ENCODE assay signal across 9 cellular contexts in genomic region chr3:100210777-100211145, GRCh38. TPM values are rescaled to one million over a fixed set of nuclear protein-coding genes. Genes with fewer than 3 reads are reported as not detected.
DNase-seq lines count a peak whose midpoint lies in the region; ATAC-seq and TF ChIP-seq lines count a peak whose summit lies in the region.
"Had no signal": no experiment of that assay in that cellular context is flagged by ENCODE, and none has a peak within 500 bp of the region (broad histone marks: within the 10 kb centered on the region; RNA-seq: fewer than 3 reads in every experiment).

No MANE protein-coding gene starts in this region.

- H3K9me3 ChIP-seq in breast epithelium = no peaks in the 10 kb centered on the region

- no TSS peak for BruUV-seq in MCF 10A (replicated peaks; lab: Mats Ljungman, UMichigan)

- H3K27ac Mint-ChIP-seq in MCF 10A (ENCODE audit: low read depth, unreplicated experiment) = no peak overlapping the region
- H3K27ac Mint-ChIP-seq in T-helper 1 cell treated with Interleukin-12 subunit alpha and Interleukin-12 subunit beta and Interleukin-4 antibody, amounts not matched to agents 30 μg/mL and 1 μg/mL, for 36 hours = peak overlapping the region; percentile 88

- H3K27me3 Mint-ChIP-seq in MCF 10A (ENCODE audit: insufficient read depth, unreplicated experiment) = peaks cover 13% of the 10 kb centered on the region
- H3K27me3 Mint-ChIP-seq in T-helper 1 cell treated with Interleukin-12 subunit alpha and Interleukin-12 subunit beta and Interleukin-4 antibody, amounts not matched to agents 30 μg/mL and 1 μg/mL, for 36 hours (ENCODE audit: low read depth) = peaks cover 14% of the 10 kb centered on the region

- POLR2A ChIA-PET in MCF 10A (lab: Yijun Ruan, JAX) = no interaction called here

- H3K4me3 Mint-ChIP-seq in MCF 10A (ENCODE audit: unreplicated experiment) = no peak overlapping the region
- peak overlapping the region; percentile 60 for H3K4me3 Mint-ChIP-seq in T-helper 1 cell treated with Interleukin-12 subunit alpha and Interleukin-12 subunit beta and Interleukin-4 antibody, amounts not matched to agents 30 μg/mL and 1 μg/mL, for 36 hours

- H3K36me3 Mint-ChIP-seq in MCF 10A (ENCODE audit: insufficient read depth, unreplicated experiment) = no peaks in the 10 kb centered on the region
- peaks cover 6% of the 10 kb centered on the region for H3K36me3 Mint-ChIP-seq in T-helper 1 cell treated with Interleukin-12 subunit alpha and Interleukin-12 subunit beta and Interleukin-4 antibody, amounts not matched to agents 30 μg/mL and 1 μg/mL, for 36 hours (ENCODE audit: low read depth)

- H3K4me1 ChIP-seq in breast epithelium = no peaks in the 10 kb centered on the region

- CTCF ChIA-PET in MCF 10A (lab: Yijun Ruan, JAX) = no interaction called here

- H3K9me3 Mint-ChIP-seq in MCF 10A (ENCODE audit: unreplicated experiment) = no peaks in the 10 kb centered on the region
- no peaks in the 10 kb centered on the region for H3K9me3 Mint-ChIP-seq in T-helper 1 cell treated with Interleukin-12 subunit alpha and Interleukin-12 subunit beta and Interleukin-4 antibody, amounts not matched to agents 30 μg/mL and 1 μg/mL, for 36 hours
- H3K9me3 Mint-ChIP-seq: activated T-cell treated with anti-CD3 and anti-CD28 coated beads, Interleukin-2, amount 50 U/mL, for 72 hours had no signal

- no peak for TF ChIP-seq POLR2A in breast epithelium (IDR thresholded peaks at IDR 0.05)

- peak overlapping the region in 1 of 3 donors; percentile 3 for H3K4me3 ChIP-seq in breast epithelium

- no peaks in the 10 kb centered on the region for H3K27me3 ChIP-seq in breast epithelium

- H3K27ac ChIP-seq in breast epithelium = peak overlapping the region; percentile 6 to 69

- no peaks in the 10 kb centered on the region for H3K4me1 Mint-ChIP-seq in MCF 10A (ENCODE audit: insufficient read depth, unreplicated experiment)
- peaks cover 25% of the 10 kb centered on the region for H3K4me1 Mint-ChIP-seq in T-helper 1 cell treated with Interleukin-12 subunit alpha and Interleukin-12 subunit beta and Interleukin-4 antibody, amounts not matched to agents 30 μg/mL and 1 μg/mL, for 36 hours (ENCODE audit: low read depth)

- intact Hi-C loops in breast epithelium (cut with DNase I; ENCODE audit: low total_unique reads) = no loop called here
- intact Hi-C loops in MCF 10A (cut with micrococcal nuclease) = no loop called here
- intact Hi-C loops in left ventricle myocardium superior (cut with micrococcal nuclease) = no loop called here

- DNase-seq in breast epithelium (ENCODE audit: low spot score in 2 of 2) (no peak), MCF 10A (ENCODE audit: unreplicated experiment) (no peak), left ventricle myocardium superior (no peak), smooth muscle cell of the brain vasculature (ENCODE audit: low read depth, low spot score) (peak; percentile 15), GDM1 (lab: John Stamatoyannopoulos, UW) (no peak)
- DNase-seq in activated CD4-positive, alpha-beta T cell treated with anti-CD3 and anti-CD28 coated beads, Interleukin-2, amount 50 U/mL, for 4 hours = no peak

- no peak for TF ChIP-seq CTCF in breast epithelium (IDR thresholded peaks at IDR 0.05)
- TF ChIP-seq CTCF in MCF 10A (IDR thresholded peaks at IDR 0.05; ENCODE audit: unreplicated experiment) = no peak

- ATAC-seq in left ventricle myocardium superior = peak; percentile 75
- no peak for ATAC-seq in HG03521 (IDR thresholded peaks at IDR 0.05; ENCODE audit: unreplicated experiment)

- H3K36me3 ChIP-seq in breast epithelium = no peaks in the 10 kb centered on the region

RNA-seq across cellular contexts. Expression of gene TBC1D23, which starts 50.0 kb away (rescaled TPM):
- 10 to 100 TPM; 32.8 to 48.2 (median 42.9) TPM for total RNA-seq in breast epithelium
- 34.5 and 34.8 TPM in 2 replicates for total RNA-seq in MCF 10A (2022)
- 31.3 TPM for total RNA-seq in left ventricle myocardium superior
